Comparison of ENCODE assay signal across 14 cellular contexts in the genomic region with DNA sequence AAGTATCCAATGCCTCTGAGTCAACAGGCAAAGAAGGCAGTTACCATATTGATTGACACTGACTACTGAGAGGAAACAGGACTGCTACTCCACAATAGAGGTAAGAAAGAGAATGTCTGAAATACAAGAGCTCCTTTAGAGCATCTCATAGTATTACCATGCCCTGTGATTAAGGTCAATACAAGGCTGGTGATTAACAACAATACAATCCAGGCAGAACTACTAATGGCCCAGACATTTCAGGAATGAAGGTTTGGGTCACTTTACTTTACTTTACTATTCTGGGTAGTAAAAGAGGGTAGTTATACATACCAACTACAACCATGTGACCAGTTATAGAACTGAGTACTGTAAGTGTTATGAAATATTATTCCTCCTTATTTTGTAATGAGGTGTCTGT. TPM values are rescaled to one million over a fixed set of nuclear protein-coding genes. Genes with fewer than 3 reads are reported as not detected.
DNase-seq lines count a peak whose midpoint lies in the region; TF ChIP-seq lines count a peak whose summit lies in the region.
"Had no signal": no experiment of that assay in that cellular context is flagged by ENCODE, and none has a peak within 500 bp of the region (broad histone marks: within the 10 kb centered on the region; RNA-seq: fewer than 3 reads in every experiment).

No MANE protein-coding gene starts in this region.

- no peaks in the 10 kb centered on the region for H4K20me1 ChIP-seq in osteoblast (ENCODE audit: insufficient read depth, low read length)

- DNase-seq in EL = peak; percentile 86
- peak; percentile 28 for DNase-seq in NCI-H748 treated with DMSO at 0.1 percent for 48 hours (lab: John Stamatoyannopoulos, UW)
- DNase-seq in dermis blood vessel endothelial cell = peak; percentile 0
- DNase-seq in osteoblast (ENCODE audit: insufficient read length, low spot score, missing footprints) = peak; percentile 30
- no peak for DNase-seq in globus pallidus (ENCODE audit: low spot score)
- DNase-seq in HuH-7 (ENCODE audit: low spot score) = no peak
- no peak for DNase-seq in germinal center (ENCODE audit: low spot score)
- no peak for DNase-seq in endodermal cell
- DNase-seq: activated CD4-positive, alpha-beta T cell treated with anti-CD3 and anti-CD28 coated beads, Interleukin-2, amount 50 U/mL, for 48 hours; effector memory CD8-positive, alpha-beta T cell; immature natural killer cell; stimulated activated naive CD8-positive, alpha-beta T cell treated with anti-CD3 and anti-CD28 coated beads, Interleukin-15, Interleukin-2, amounts not matched to agents 100 U/mL and 50 U/mL, for 24 hours had no signal

- TF ChIP-seq CTCF in osteoblast (IDR thresholded peaks at IDR 0.05; ENCODE audit: extremely low read depth, low read depth, low read length) (no peak), endodermal cell (conservative IDR thresholded peaks at IDR 0.05) (no peak)

- no peak overlapping the region for H3K4me3 Mint-ChIP-seq in endodermal cell
- H3K4me3 Mint-ChIP-seq: activated naive CD8-positive, alpha-beta T cell; effector memory CD8-positive, alpha-beta T cell; immature natural killer cell; nephron had no signal

- no peaks in the 10 kb centered on the region for H3K4me1 Mint-ChIP-seq in endodermal cell
- H3K4me1 Mint-ChIP-seq: nephron had no signal

- H3K4me3 ChIP-seq in osteoblast (ENCODE audit: insufficient read depth, low read length) (no peak overlapping the region), endodermal cell (ENCODE audit: low read length) (no peak overlapping the region)

- H3K79me2 ChIP-seq in osteoblast (ENCODE audit: insufficient read depth, low read length) = no peaks in the 10 kb centered on the region

- H3K9me3 ChIP-seq in osteoblast (ENCODE audit: low read depth, low read length) (no peaks in the 10 kb centered on the region), endodermal cell (ENCODE audit: control insufficient read depth, low read length) (peaks cover 15% of the 10 kb centered on the region)

- no peak overlapping the region for H3K27ac Mint-ChIP-seq in endodermal cell
- H3K27ac Mint-ChIP-seq: activated naive CD8-positive, alpha-beta T cell; effector memory CD8-positive, alpha-beta T cell; immature natural killer cell; nephron had no signal

- H3K4me1 ChIP-seq in osteoblast (ENCODE audit: insufficient read depth, low read length) (peaks cover 10% of the 10 kb centered on the region), endodermal cell (ENCODE audit: control insufficient read depth, insufficient read depth, low read length) (no peaks in the 10 kb centered on the region)

- no peaks in the 10 kb centered on the region for H3K27me3 ChIP-seq in osteoblast (ENCODE audit: insufficient read depth, low read length)
- H3K27me3 ChIP-seq in endodermal cell (ENCODE audit: control insufficient read depth, insufficient read depth, low read length, poor library complexity, severe bottlenecking) = no peaks in the 10 kb centered on the region

- H3K36me3 Mint-ChIP-seq in endodermal cell (ENCODE audit: low read depth) = peaks cover 31% of the 10 kb centered on the region

- no peaks in the 10 kb centered on the region for H3K27me3 Mint-ChIP-seq in endodermal cell (ENCODE audit: insufficient read depth)
- H3K27me3 Mint-ChIP-seq: activated naive CD8-positive, alpha-beta T cell; effector memory CD8-positive, alpha-beta T cell had no signal

- H3K36me3 ChIP-seq in osteoblast (ENCODE audit: insufficient read depth, low read length) (no peaks in the 10 kb centered on the region), endodermal cell (ENCODE audit: control insufficient read depth, insufficient read depth, low read length) (peaks cover 8% of the 10 kb centered on the region)

- H2AFZ ChIP-seq in osteoblast (ENCODE audit: low read length) = no peak overlapping the region

- peaks cover 69% of the 10 kb centered on the region for H3K9me3 Mint-ChIP-seq in endodermal cell
- H3K9me3 Mint-ChIP-seq: effector memory CD8-positive, alpha-beta T cell; immature natural killer cell had no signal

- peak overlapping the region; percentile 51 for H3K27ac ChIP-seq in osteoblast (ENCODE audit: low read depth, low read length)
- no peak overlapping the region for H3K27ac ChIP-seq in endodermal cell (ENCODE audit: low read depth, low read length)

- H3K4me2 ChIP-seq in osteoblast (ENCODE audit: insufficient read depth, low read length) = peak overlapping the region; percentile 52

- no peak overlapping the region for H3K9ac ChIP-seq in endodermal cell (ENCODE audit: extremely low read depth, low read length, poor library complexity, severe bottlenecking)

RNA-seq across cellular contexts. Expression of gene BRWD3, which starts 44.5 kb away (rescaled TPM):
- total RNA-seq in dermis blood vessel endothelial cell = 15.1 and 23.4 TPM in 2 replicates
- total RNA-seq in osteoblast = 12.4 and 18.5 TPM in 2 replicates
- 10 to 100 TPM; 49.3 to 51.5 TPM for total RNA-seq in endodermal cell
- polyA plus RNA-seq in endodermal cell (2013, experiment 1 of 2) = 15.1 TPM
- 13.9 TPM for polyA plus RNA-seq in endodermal cell (2013, experiment 2 of 2)

Comparison
In these comparisons a context has a peak if more than half of its experiments do, and no peak if none do; other contexts are left out.
1. DNase-seq: peak in EL (single experiment), NCI-H748 treated with DMSO at 0.1 percent for 48 hours (single experiment), dermis blood vessel endothelial cell (single experiment) and osteoblast (single experiment); none in globus pallidus (single experiment), HuH-7 (single experiment), germinal center (single experiment) and endodermal cell (single experiment).